ENCODE assay signal across 18 cellular contexts in the genomic region with DNA sequence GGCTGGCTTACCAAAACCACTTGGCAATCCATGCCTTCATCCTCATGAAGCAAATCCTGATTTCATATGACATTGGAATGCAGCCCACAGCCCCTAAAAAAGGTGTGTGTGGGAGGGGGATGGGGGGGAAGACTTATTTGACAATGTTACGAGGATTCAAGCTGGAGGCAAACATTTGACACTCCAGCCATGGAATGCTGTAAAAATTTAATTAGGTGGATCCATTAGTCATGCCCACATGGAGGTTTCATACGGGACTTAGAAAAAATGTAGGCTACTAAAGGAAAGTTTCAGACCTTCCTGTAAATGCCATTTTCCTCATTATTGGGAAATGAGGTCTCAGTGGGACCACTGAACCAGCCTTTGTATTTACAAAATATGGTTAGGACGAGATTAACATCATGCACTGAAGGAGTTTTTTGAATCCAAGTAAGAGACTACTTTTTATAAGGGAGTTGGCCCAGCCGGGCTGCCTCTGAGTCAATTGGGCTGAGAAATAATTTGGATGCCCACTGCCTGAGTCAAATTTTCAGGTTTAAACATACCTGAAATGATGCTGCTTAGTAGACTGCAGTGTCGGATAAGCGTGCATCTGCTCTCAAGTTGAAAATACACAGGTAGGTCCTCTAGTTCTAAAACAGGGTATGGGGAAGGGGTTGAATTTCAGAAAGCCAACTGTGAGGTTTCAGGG. TPM values are rescaled to one million over a fixed set of nuclear protein-coding genes. Genes with fewer than 3 reads are reported as not detected.
DNase-seq lines count a peak whose midpoint lies in the region; ATAC-seq and TF ChIP-seq lines count a peak whose summit lies in the region.
"Had no signal": no experiment of that assay in that cellular context is flagged by ENCODE, and none has a peak within 500 bp of the region (broad histone marks: within the 10 kb centered on the region; RNA-seq: fewer than 3 reads in every experiment).

No MANE protein-coding gene starts in this region.

- ATAC-seq in foreskin keratinocyte = peak; percentile 88
- ATAC-seq in HG02763 (IDR thresholded peaks at IDR 0.05; ENCODE audit: unreplicated experiment) = no peak
- ATAC-seq: A549, Panc1 had no signal

- H3K4me1 Mint-ChIP-seq in endothelial cell (ENCODE audit: unreplicated experiment) = no peaks in the 10 kb centered on the region

- H3K36me3 Mint-ChIP-seq in endothelial cell (ENCODE audit: low read depth, unreplicated experiment) = no peaks in the 10 kb centered on the region

- peak; percentile 17 for DNase-seq in AG09309 (ENCODE audit: low read depth)
- peak; percentile 62 for DNase-seq in RWPE1 (ENCODE audit: low spot score)
- DNase-seq in foreskin keratinocyte = peak; percentile 72 to 91
- peak; percentile 82 for DNase-seq in renal cortical epithelial cell (ENCODE audit: low read depth)
- no peak for DNase-seq in endothelial cell (ENCODE audit: low spot score)
- no peak for DNase-seq in GM10248 (ENCODE audit: extremely low spot score)
- no peak for DNase-seq in NCI-H1105 treated with DMSO at 0.1 percent for 48 hours (lab: John Stamatoyannopoulos, UW)
- DNase-seq: Caco-2, KBM-7, MG63, NCI-H1105, NCI-H187, NCI-H748 treated with DMSO at 0.1 percent for 48 hours, SHP77 treated with DMSO at 0.1 percent for 48 hours had no signal

- H3K9me3 Mint-ChIP-seq in endothelial cell (ENCODE audit: unreplicated experiment) = no peaks in the 10 kb centered on the region

- POLR2A ChIA-PET in RWPE1 (lab: Yijun Ruan, JAX; ENCODE audit: low non-redundant PET) = no interaction called here
- POLR2A ChIA-PET in GM10248 (lab: Yijun Ruan, JAX) = no interaction called here

- TF ChIP-seq CTCF in AG09309 (IDR thresholded peaks at IDR 0.05; ENCODE audit: control insufficient read depth, insufficient read depth, low read depth, low read length, missing control alignments) = no peak
- no peak for TF ChIP-seq CTCF in RWPE1 (conservative IDR thresholded peaks at IDR 0.05; ENCODE audit: low read depth)
- TF ChIP-seq CTCF in foreskin keratinocyte (conservative IDR thresholded peaks at IDR 0.05) = no peak
- no peak for TF ChIP-seq CTCF in endothelial cell (IDR thresholded peaks at IDR 0.05; ENCODE audit: unreplicated experiment)
- TF ChIP-seq CTCF in GM10248 (IDR thresholded peaks at IDR 0.05; ENCODE audit: control extremely low read depth, extremely low read depth, low read depth, missing control alignments) = no peak

- no peak overlapping the region for H3K4me3 Mint-ChIP-seq in endothelial cell (ENCODE audit: unreplicated experiment)

- no peaks in the 10 kb centered on the region for H3K27me3 ChIP-seq in foreskin keratinocyte
- H3K27me3 ChIP-seq: MG63 had no signal

- CTCF ChIA-PET in RWPE1 (lab: Yijun Ruan, JAX) = interaction anchor here (0.5 to 0.9 kb wide), 2 partner anchors 187 to 671 kb away, joined by 3 read pairs; no protein-coding TSS in a partner anchor
- CTCF ChIA-PET in GM10248 (lab: Yijun Ruan, JAX) = no interaction called here

- no peak overlapping the region for H3K27ac Mint-ChIP-seq in endothelial cell (ENCODE audit: unreplicated experiment)

- H3K27me3 Mint-ChIP-seq in endothelial cell (ENCODE audit: unreplicated experiment) = no peaks in the 10 kb centered on the region

- no peak overlapping the region for H3K4me3 ChIP-seq in AG09309 (ENCODE audit: control insufficient read depth, low read depth, low read length)
- H3K4me3 ChIP-seq: A549, HAP-1, MG63 had no signal

- H3K4me1 ChIP-seq in foreskin keratinocyte = peaks cover 28% of the 10 kb centered on the region
- H3K4me1 ChIP-seq: HAP-1 had no signal

- H3K27ac ChIP-seq in RWPE1 (no peak overlapping the region), foreskin keratinocyte (peak overlapping the region; percentile 76)
- H3K27ac ChIP-seq: A549 had no signal

RNA-seq across cellular contexts. Expression of gene MAF, which starts 44.6 kb away (rescaled TPM):
- 0.81 and 2.9 TPM in 2 replicates for total RNA-seq in foreskin keratinocyte
- polyA plus RNA-seq in foreskin keratinocyte = 0.38 and 1.1 TPM in 2 replicates
- 5.2 and 8.0 TPM in 2 replicates for total RNA-seq in renal cortical epithelial cell
- total RNA-seq in endothelial cell (ENCODE audit: unreplicated experiment) = 31.4 TPM

Comparison
In these comparisons a context has a peak if more than half of its experiments do, and no peak if none do; other contexts are left out.
1. DNase-seq: peak in AG09309 (single experiment), RWPE1 (single experiment), foreskin keratinocyte (2 of 2) and renal cortical epithelial cell (single experiment); none in endothelial cell (single experiment), GM10248 (single experiment) and NCI-H1105 treated with DMSO at 0.1 percent for 48 hours (single experiment).